Comparison of ENCODE assay signal across 6 cellular contexts in genomic region chr12:60399064-60399463, GRCh38.
"Had no signal": no experiment of that assay in that cellular context is flagged by ENCODE, and none has a peak within 500 bp of the region (broad histone marks: within the 10 kb centered on the region; RNA-seq: fewer than 3 reads in every experiment).

No MANE protein-coding gene starts in this region.

- H3K27me3 Mint-ChIP-seq: IgD-negative memory B cell had no signal

- H3K4me3 Mint-ChIP-seq: GM23338, H9, IgD-negative memory B cell had no signal

- H3K27ac Mint-ChIP-seq: GM23338, H9, IgD-negative memory B cell had no signal

- ATAC-seq: GM23338 had no signal

- H3K4me3 ChIP-seq: GM23338 had no signal

- H3K4me1 Mint-ChIP-seq: GM23338, H9, IgD-negative memory B cell had no signal

- FAIRE-seq: H1 had no signal

- H3K4me2 ChIP-seq: GM23338 had no signal

- H3K36me3 Mint-ChIP-seq: IgD-negative memory B cell had no signal

- H3K27ac ChIP-seq: HL-60 had no signal

- H2AFZ ChIP-seq: GM23338 had no signal

- DNase-seq: H9, KG1 had no signal

- H3K9me3 Mint-ChIP-seq: GM23338, H9 had no signal
